ENCODE assay signal across 13 cellular contexts in genomic region chr20:25259788-25260254, GRCh38. TPM values are rescaled to one million over a fixed set of nuclear protein-coding genes. Genes with fewer than 3 reads are reported as not detected.
DNase-seq lines count a peak whose midpoint lies in the region; ATAC-seq and TF ChIP-seq lines count a peak whose summit lies in the region.
"Had no signal": no experiment of that assay in that cellular context is flagged by ENCODE, and none has a peak within 500 bp of the region (broad histone marks: within the 10 kb centered on the region; RNA-seq: fewer than 3 reads in every experiment).

No MANE protein-coding gene starts in this region.

- POLR2A ChIA-PET in activated CD4-positive, alpha-beta memory T cell treated with anti-CD3 and anti-CD28 coated beads, Interleukin-2, amount 10 ng/mL, durations not matched to agents 7 days and 5 days (lab: Charles Lee), result interaction anchor here (1.2 to 1.3 kb wide), 2 partner anchors 11 to 201 kb away, joined by 3 read pairs; partner anchors contain the start of gene ACSS1

- H3K4me3 ChIP-seq in right atrium auricular region, result no peak overlapping the region
- H3K4me3 ChIP-seq in transverse colon, result no peak overlapping the region
- H3K4me3 ChIP-seq: stomach had no signal

- H3K4me1 ChIP-seq in right atrium auricular region (peaks cover 0 to 42% of the 10 kb centered on the region in 2 donors), transverse colon (peaks cover 19 to 46% (median 33%) of the 10 kb centered on the region in 4 donors)

- H3K27me3 ChIP-seq in right atrium auricular region (no peaks in the 10 kb centered on the region), transverse colon (no peaks in the 10 kb centered on the region)
- H3K27me3 ChIP-seq: stomach had no signal

- 63 to 69% methylated on average over 4 to 9 of the region's 9 CpGs for WGBS in transverse colon (ENCODE audit: low coverage in 1 of 2), 2 donors

- CTCF ChIA-PET in activated CD4-positive, alpha-beta memory T cell treated with anti-CD3 and anti-CD28 coated beads, Interleukin-2, amount 10 ng/mL, durations not matched to agents 7 days and 5 days (lab: Charles Lee), result no interaction called here

- ATAC-seq in Right ventricle myocardium superior (ENCODE audit: poor library complexity) (no peak), HG03442 (IDR thresholded peaks at IDR 0.05; ENCODE audit: unreplicated experiment) (no peak)
- ATAC-seq: esophagus mucosa, SK-N-SH treated with all-trans-retinoic acid at 6 μM for 48 hours had no signal

- H3K9me3 ChIP-seq in right atrium auricular region (no peaks in the 10 kb centered on the region), transverse colon (no peaks in the 10 kb centered on the region)
- H3K9me3 ChIP-seq: stomach had no signal

- TF ChIP-seq CTCF in right atrium auricular region (IDR thresholded peaks at IDR 0.05) (no peak), transverse colon (IDR thresholded peaks at IDR 0.05) (no peak), osteocyte (IDR thresholded peaks at IDR 0.05) (no peak)

- H3K36me3 ChIP-seq in right atrium auricular region, result peaks cover 34% of the 10 kb centered on the region
- H3K36me3 ChIP-seq in transverse colon, result peaks cover 0 to 10% (median 5%) of the 10 kb centered on the region in 4 donors

- peaks cover 53% of the 10 kb centered on the region for H3K4me1 Mint-ChIP-seq in activated T-cell treated with anti-CD3 and anti-CD28 coated beads, Interleukin-2, amount 50 U/mL, for 24 hours (ENCODE audit: low read depth)
- peaks cover 2% of the 10 kb centered on the region for H3K4me1 Mint-ChIP-seq in activated CD4-positive, alpha-beta memory T cell treated with anti-CD3 and anti-CD28 coated beads, Interleukin-2, amount 10 ng/mL, durations not matched to agents 7 days and 5 days
- peaks cover 27% of the 10 kb centered on the region for H3K4me1 Mint-ChIP-seq in osteocyte (ENCODE audit: unreplicated experiment)

- TF ChIP-seq EP300 in transverse colon (IDR thresholded peaks at IDR 0.05; ENCODE audit: low read depth), result no peak

- H3K9me3 Mint-ChIP-seq in activated T-cell treated with anti-CD3 and anti-CD28 coated beads, Interleukin-2, amount 50 U/mL, for 24 hours, result peaks cover 2% of the 10 kb centered on the region
- no peaks in the 10 kb centered on the region for H3K9me3 Mint-ChIP-seq in activated CD4-positive, alpha-beta memory T cell treated with anti-CD3 and anti-CD28 coated beads, Interleukin-2, amount 10 ng/mL, durations not matched to agents 7 days and 5 days
- peaks cover 6% of the 10 kb centered on the region for H3K9me3 Mint-ChIP-seq in osteocyte (ENCODE audit: unreplicated experiment)
- H3K9me3 Mint-ChIP-seq: immature natural killer cell had no signal

- no peak overlapping the region for H3K27ac ChIP-seq in right atrium auricular region
- peak overlapping the region; percentile 9 to 55 (median 40) for H3K27ac ChIP-seq in transverse colon
- H3K27ac ChIP-seq: stomach had no signal

- DNase-seq in right atrium auricular region (ENCODE audit: low spot score) (peak; percentile 51), Right ventricle myocardium superior (no peak), mesenteric fat pad (ENCODE audit: low spot score) (peak; percentile 82), transverse colon (peak; percentile 13), osteocyte (ENCODE audit: extremely low spot score, unreplicated experiment) (no peak)
- DNase-seq in activated T-cell treated with anti-CD3 and anti-CD28 coated beads, Interleukin-2, amount 50 U/mL, for 24 hours, result peak; percentile 34
- DNase-seq in activated CD4-positive, alpha-beta memory T cell treated with anti-CD3 and anti-CD28 coated beads, Interleukin-2, amount 10 ng/mL, durations not matched to agents 7 days and 5 days, result no peak
- DNase-seq: COR-L47, immature natural killer cell, stomach had no signal

- intact Hi-C loops in Right ventricle myocardium superior (cut with DNase I), result loop anchor here (5.0 to 10.0 kb wide), 2 partner anchors 32 to 205 kb away; partner anchors contain the start of gene ACSS1
- intact Hi-C loops in transverse colon (cut with DNase I; ENCODE audit: low total_unique reads), result loop anchor here (10.0 kb wide), 1 partner anchor 205 kb away; the partner anchor contains the start of gene ACSS1

- peaks cover 55% of the 10 kb centered on the region for H3K36me3 Mint-ChIP-seq in activated T-cell treated with anti-CD3 and anti-CD28 coated beads, Interleukin-2, amount 50 U/mL, for 24 hours (ENCODE audit: low read depth)
- peaks cover 43% of the 10 kb centered on the region for H3K36me3 Mint-ChIP-seq in activated CD4-positive, alpha-beta memory T cell treated with anti-CD3 and anti-CD28 coated beads, Interleukin-2, amount 10 ng/mL, durations not matched to agents 7 days and 5 days (ENCODE audit: low read depth)
- peaks cover 52% of the 10 kb centered on the region for H3K36me3 Mint-ChIP-seq in osteocyte (ENCODE audit: unreplicated experiment)

- H3K27ac Mint-ChIP-seq in activated T-cell treated with anti-CD3 and anti-CD28 coated beads, Interleukin-2, amount 50 U/mL, for 24 hours, result peak overlapping the region; percentile 50
- no peak overlapping the region for H3K27ac Mint-ChIP-seq in activated CD4-positive, alpha-beta memory T cell treated with anti-CD3 and anti-CD28 coated beads, Interleukin-2, amount 10 ng/mL, durations not matched to agents 7 days and 5 days
- H3K27ac Mint-ChIP-seq in osteocyte (ENCODE audit: unreplicated experiment), result no peak overlapping the region

- in situ Hi-C loops in transverse colon (cut with MboI; ENCODE audit: low pct_ligation_motif_present in 1 of 4, low pct_unique_long_range_greater_than_20kb in 1 of 4, low sequenced_read_pairs in 3 of 4), result no loop called here

- TF ChIP-seq POLR2A in transverse colon (IDR thresholded peaks at IDR 0.05), result no peak

- no peaks in the 10 kb centered on the region for H3K27me3 Mint-ChIP-seq in activated T-cell treated with anti-CD3 and anti-CD28 coated beads, Interleukin-2, amount 50 U/mL, for 24 hours
- H3K27me3 Mint-ChIP-seq in activated CD4-positive, alpha-beta memory T cell treated with anti-CD3 and anti-CD28 coated beads, Interleukin-2, amount 10 ng/mL, durations not matched to agents 7 days and 5 days, result no peaks in the 10 kb centered on the region
- H3K27me3 Mint-ChIP-seq in osteocyte (ENCODE audit: unreplicated experiment), result no peaks in the 10 kb centered on the region

- no peak overlapping the region for H3K4me3 Mint-ChIP-seq in activated T-cell treated with anti-CD3 and anti-CD28 coated beads, Interleukin-2, amount 50 U/mL, for 24 hours
- no peak overlapping the region for H3K4me3 Mint-ChIP-seq in activated CD4-positive, alpha-beta memory T cell treated with anti-CD3 and anti-CD28 coated beads, Interleukin-2, amount 10 ng/mL, durations not matched to agents 7 days and 5 days
- H3K4me3 Mint-ChIP-seq in osteocyte (ENCODE audit: unreplicated experiment), result no peak overlapping the region
- H3K4me3 Mint-ChIP-seq: immature natural killer cell had no signal

RNA-seq across cellular contexts. Expression of gene PYGB, which starts 11.9 kb away (rescaled TPM):
- total RNA-seq in right atrium auricular region (100 to 1,000 TPM; 145 to 174 TPM), Right ventricle myocardium superior (170 TPM), mesenteric fat pad (121 TPM), transverse colon (100 to 1,000 TPM; 195 to 554 (median 359) TPM), osteocyte (234 and 251 TPM in 2 replicates)
- total RNA-seq in activated CD4-positive, alpha-beta memory T cell treated with anti-CD3 and anti-CD28 coated beads, Interleukin-2, amount 10 ng/mL, durations not matched to agents 7 days and 5 days, result 10 to 100 TPM; 28.4 to 29.8 TPM

Comparison
In these comparisons a context has a peak if more than half of its experiments do, and no peak if none do; other contexts are left out.
1. DNase-seq: peak in right atrium auricular region (single experiment), activated T-cell treated with anti-CD3 and anti-CD28 coated beads, Interleukin-2, amount 50 U/mL, for 24 hours (single experiment), mesenteric fat pad (single experiment) and transverse colon (single experiment); none in Right ventricle myocardium superior (single experiment), activated CD4-positive, alpha-beta memory T cell treated with anti-CD3 and anti-CD28 coated beads, Interleukin-2, amount 10 ng/mL, durations not matched to agents 7 days and 5 days (single experiment) and osteocyte (single experiment).
2. H3K27ac ChIP-seq: peak in transverse colon (4 of 4); none in right atrium auricular region (0 of 2).